Comparison of ENCODE assay signal across 8 cellular contexts in the genomic region with DNA sequence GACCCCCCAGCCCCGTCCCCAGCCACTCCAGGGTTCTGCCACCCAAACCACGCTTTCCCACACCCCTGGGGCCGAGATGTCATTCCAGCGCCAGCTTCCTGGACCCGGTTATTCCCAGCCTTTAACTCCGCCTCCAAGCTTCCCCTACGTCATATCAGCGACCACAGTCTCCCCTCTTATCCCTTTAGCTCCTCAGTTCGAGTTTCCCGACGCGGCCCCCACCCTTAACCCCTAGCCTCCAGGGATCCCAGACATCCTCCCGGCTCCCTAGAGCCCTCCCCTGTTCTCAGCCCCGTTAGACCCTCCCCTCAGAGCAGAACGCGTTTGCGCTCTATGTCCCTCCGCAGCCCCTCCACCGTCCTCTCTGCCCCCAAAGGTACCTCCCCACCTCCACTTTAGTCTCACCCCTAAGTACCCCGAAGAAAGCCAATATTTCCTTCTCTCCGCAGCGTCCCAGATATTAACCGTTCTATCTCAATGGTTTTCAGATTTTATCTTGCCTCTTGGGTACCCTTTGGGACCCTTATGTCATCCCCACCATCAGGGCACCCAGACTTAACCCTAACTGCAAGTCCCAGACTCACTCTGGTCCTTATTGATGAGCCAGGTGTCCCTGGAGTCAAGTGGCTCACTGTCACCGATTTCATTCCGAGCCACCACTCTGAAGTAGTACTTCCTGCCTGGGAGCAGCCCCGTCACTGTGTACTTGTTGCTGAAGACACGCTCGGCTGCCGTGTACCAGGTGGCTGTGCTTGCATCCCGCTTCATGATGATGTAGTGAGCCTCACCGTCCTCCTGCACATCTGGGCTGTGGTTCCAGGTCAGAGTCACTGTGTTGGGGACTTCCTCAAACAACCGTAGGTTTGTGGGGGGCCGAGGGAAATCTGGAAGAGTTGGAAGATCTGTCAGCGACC. TPM values are rescaled to one million over a fixed set of nuclear protein-coding genes. Genes with fewer than 3 reads are reported as not detected.
DNase-seq lines count a peak whose midpoint lies in the region; ATAC-seq and TF ChIP-seq lines count a peak whose summit lies in the region.

No MANE protein-coding gene starts in this region.

- H3K27ac Mint-ChIP-seq in brain (peak overlapping the region in 2 of 5 experiments; percentile 55 to 63), immature natural killer cell (peak overlapping the region in 5 of 6 donors; percentile 58 to 89 (median 63))

- peak; percentile 63 for ATAC-seq in HG02884 (IDR thresholded peaks at IDR 0.05; ENCODE audit: unreplicated experiment)
- peak; percentile 88 for ATAC-seq in SK-N-SH treated with all-trans-retinoic acid at 6 μM for 48 hours
- ATAC-seq in GM18519 (IDR thresholded peaks at IDR 0.05; ENCODE audit: low FRiP score, unreplicated experiment) = no peak

- TF ChIP-seq POLR2A in erythroblast (IDR thresholded peaks at IDR 0.05; ENCODE audit: low read length) = no peak

- H3K4me1 Mint-ChIP-seq in brain (peaks cover 14% of the 10 kb centered on the region), immature natural killer cell (peaks cover 22 to 24% of the 10 kb centered on the region in 2 donors)

- peaks cover 13% of the 10 kb centered on the region for H3K27me3 Mint-ChIP-seq in brain
- peaks cover 6 to 10% (median 6%) of the 10 kb centered on the region in 3 donors for H3K27me3 Mint-ChIP-seq in immature natural killer cell (ENCODE audit: low read depth in 3 of 3)

- no peak for TF ChIP-seq CTCF in brain (conservative IDR thresholded peaks at IDR 0.05)

- H3K4me3 Mint-ChIP-seq in brain (peak overlapping the region in 3 of 5 experiments; percentile 13 to 79 (median 76)), immature natural killer cell (peak overlapping the region; percentile 81 to 94 (median 85))

- H3K9me3 Mint-ChIP-seq in brain = no peaks in the 10 kb centered on the region
- no peaks in the 10 kb centered on the region for H3K9me3 Mint-ChIP-seq in immature natural killer cell

- H3K36me3 Mint-ChIP-seq in brain = no peaks in the 10 kb centered on the region
- H3K36me3 Mint-ChIP-seq in immature natural killer cell = peaks cover 0 to 11% (median 0%) of the 10 kb centered on the region in 3 donors

- peak; percentile 93 for DNase-seq in DMS53 treated with DMSO at 0.1 percent for 48 hours (lab: John Stamatoyannopoulos, UW; ENCODE audit: unreplicated experiment)
- DNase-seq in immature natural killer cell = peak in 1 of 3 donors; percentile 26
- DNase-seq in stimulated activated CD4-positive, alpha-beta T cell treated with anti-CD3 and anti-CD28 coated beads, Interleukin-15, amount 100 ng/mL, for 24 hours = peak; percentile 52
- no peak for DNase-seq in erythroblast (lab: John Stamatoyannopoulos, UW)

TF ChIP-seq in SK-N-SH treated with all-trans-retinoic acid at 6 μM for 48 hours, 23 proteins besides CTCF, POLR2A, EP300 and RAD21:
- TF ChIP-seq ZFP30 (CRISPR knock-in tag; IDR thresholded peaks at IDR 0.05) = no peak
- TF ChIP-seq, protein P1, sequence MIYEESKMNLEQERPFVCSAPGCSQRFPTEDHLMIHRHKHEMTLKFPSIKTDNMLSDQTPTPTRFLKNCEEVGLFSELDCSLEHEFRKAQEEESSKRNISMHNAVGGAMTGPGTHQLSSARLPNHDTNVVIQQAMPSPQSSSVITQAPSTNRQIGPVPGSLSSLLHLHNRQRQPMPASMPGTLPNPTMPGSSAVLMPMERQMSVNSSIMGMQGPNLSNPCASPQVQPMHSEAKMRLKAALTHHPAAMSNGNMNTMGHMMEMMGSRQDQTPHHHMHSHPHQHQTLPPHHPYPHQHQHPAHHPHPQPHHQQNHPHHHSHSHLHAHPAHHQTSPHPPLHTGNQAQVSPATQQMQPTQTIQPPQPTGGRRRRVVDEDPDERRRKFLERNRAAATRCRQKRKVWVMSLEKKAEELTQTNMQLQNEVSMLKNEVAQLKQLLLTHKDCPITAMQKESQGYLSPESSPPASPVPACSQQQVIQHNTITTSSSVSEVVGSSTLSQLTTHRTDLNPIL (CRISPR knock-in tag; IDR thresholded peaks at IDR 0.05; ENCODE audit: low read depth) = no peak
- no peak for TF ChIP-seq POU6F1 (CRISPR knock-in tag; IDR thresholded peaks at IDR 0.05; ENCODE audit: borderline replicate concordance, low read depth)
- no peak for TF ChIP-seq ISL1 (CRISPR knock-in tag; IDR thresholded peaks at IDR 0.05)
- TF ChIP-seq ZNF8 (CRISPR knock-in tag; IDR thresholded peaks at IDR 0.05) = no peak
- TF ChIP-seq SNAI2 (CRISPR knock-in tag; IDR thresholded peaks at IDR 0.05) = no peak
- TF ChIP-seq ZNF565 (CRISPR knock-in tag; conservative IDR thresholded peaks at IDR 0.05; ENCODE audit: low read depth) = no peak
- no peak for TF ChIP-seq GLIS3 (CRISPR knock-in tag; IDR thresholded peaks at IDR 0.05)
- no peak for TF ChIP-seq OSR1 (CRISPR knock-in tag; IDR thresholded peaks at IDR 0.05)

RNA-seq across cellular contexts. Expression of gene TMEM86A, which starts 8.0 kb away (rescaled TPM):
- 2.6 TPM for polyA plus RNA-seq in brain (ENCODE audit: insufficient read depth, low read depth, low replicate concordance)
- 1 to 10 TPM in 1 of 3 donors, under 1 TPM in 2; 0.43 to 2.1 (median 0.92) TPM for polyA plus RNA-seq in immature natural killer cell

RNA-seq across cellular contexts. Expression of gene IGSF22, which starts 19.4 kb away (rescaled TPM):
- polyA plus RNA-seq in brain (ENCODE audit: insufficient read depth, low read depth, low replicate concordance) (not detected), immature natural killer cell (under 1 TPM in 2 of 3 donors, not detected in 1; 0.20 to 0.46 TPM)

Comparison
In these comparisons a context has a peak if more than half of its experiments do, and no peak if none do; other contexts are left out.
1. DNase-seq: peak in DMS53 treated with DMSO at 0.1 percent for 48 hours (single experiment) and stimulated activated CD4-positive, alpha-beta T cell treated with anti-CD3 and anti-CD28 coated beads, Interleukin-15, amount 100 ng/mL, for 24 hours (single experiment); none in erythroblast (0 of 2).